In the genomic region with DNA sequence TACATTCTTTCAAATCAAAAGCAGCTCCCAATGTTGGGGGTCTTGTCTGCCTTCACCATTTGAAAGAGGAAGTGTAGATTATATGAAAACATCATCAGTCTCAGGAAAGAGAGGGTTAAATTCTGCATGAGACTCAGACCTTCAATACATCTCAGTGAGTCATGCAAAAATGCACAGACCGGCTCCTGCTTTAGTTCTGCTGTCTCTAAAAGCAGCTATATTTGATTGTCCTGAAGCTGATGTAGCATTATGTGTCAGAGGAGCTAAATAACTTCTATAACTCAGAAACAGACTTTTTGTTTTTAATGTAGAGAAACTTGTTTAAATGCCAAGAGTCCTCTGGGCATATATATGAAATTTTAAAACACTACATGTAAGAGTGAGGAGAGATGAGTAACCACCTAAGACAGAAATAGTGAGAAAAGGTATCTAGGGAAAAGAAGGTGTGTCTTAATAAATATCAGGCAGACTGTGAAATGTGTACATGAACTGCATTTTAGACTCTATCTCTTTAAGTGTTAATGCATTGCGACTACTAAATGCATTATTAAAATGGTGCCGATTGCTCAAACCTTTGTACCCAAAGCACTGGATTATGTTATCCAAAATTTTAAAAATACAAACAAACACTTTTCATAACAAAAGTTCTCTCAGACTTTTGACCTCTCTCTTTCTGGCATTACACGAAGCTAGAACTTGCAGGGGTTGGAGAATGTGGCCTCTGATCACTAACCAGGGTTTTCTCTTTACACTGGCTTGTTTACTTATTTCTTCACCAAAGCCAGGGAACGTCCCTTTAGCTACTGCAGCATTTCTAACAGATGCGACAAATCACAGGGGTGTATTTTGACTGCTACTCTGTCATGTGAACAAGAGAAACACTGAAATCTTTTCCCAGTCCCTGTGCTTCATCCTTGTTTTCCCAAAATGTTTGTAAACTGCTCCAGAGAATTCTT, we compare ENCODE assay signal across 13 cellular contexts.
DNase-seq lines count a peak whose midpoint lies in the region; ATAC-seq and TF ChIP-seq lines count a peak whose summit lies in the region.
"Had no signal": no experiment of that assay in that cellular context is flagged by ENCODE, and none has a peak within 500 bp of the region (broad histone marks: within the 10 kb centered on the region; RNA-seq: fewer than 3 reads in every experiment).

No MANE protein-coding gene starts in this region.

- peak; percentile 58 to 67 for TF ChIP-seq RAD21 in liver (IDR thresholded peaks at IDR 0.05)

- peaks cover 24% of the 10 kb centered on the region for H3K4me1 Mint-ChIP-seq in Caco-2 (ENCODE audit: low read depth, unreplicated experiment)
- H3K4me1 Mint-ChIP-seq: activated naive CD8-positive, alpha-beta T cell treated with anti-CD3 and anti-CD28 coated beads for 36 hours; IgD-negative memory B cell had no signal

- peak overlapping the region in 1 of 2 donors; percentile 52 for H3K9ac ChIP-seq in liver (ENCODE audit: low read depth in 1 of 2, low read length in 2 of 2)

- DNase-seq in Caco-2: peak in 1 of 2 experiments; percentile 36
- peak; percentile 58 for DNase-seq in HuH-7.5 (ENCODE audit: low spot score)
- peak; percentile 34 to 55 for DNase-seq in cardiac fibroblast (ENCODE audit: low read depth in 2 of 2)
- DNase-seq in posterior vena cava (ENCODE audit: low spot score): no peak
- DNase-seq in cerebellar nuclear complex (lab: John Stamatoyannopoulos, UW): no peak
- no peak for DNase-seq in NCI-H1048 (lab: John Stamatoyannopoulos, UW)
- DNase-seq: activated naive CD8-positive, alpha-beta T cell treated with anti-CD3 and anti-CD28 coated beads for 36 hours; NCI-H2029 treated with DMSO at 0.1 percent for 48 hours; T-helper 2 cell had no signal

- CTCF ChIA-PET in Caco-2 (lab: Charles Lee): no interaction called here

- intact Hi-C loops in Caco-2 (cut with micrococcal nuclease; ENCODE audit: unreplicated experiment): loop anchor here (1.0 kb wide), 1 partner anchor 14 kb away; no protein-coding TSS in a partner anchor
- intact Hi-C loops in posterior vena cava (cut with DNase I): no loop called here

- WGBS in liver: 26% methylated on average over 6 of the region's 6 CpGs

- no peaks in the 10 kb centered on the region for H3K27me3 Mint-ChIP-seq in Caco-2 (ENCODE audit: insufficient read depth, unreplicated experiment)
- H3K27me3 Mint-ChIP-seq: activated naive CD8-positive, alpha-beta T cell treated with anti-CD3 and anti-CD28 coated beads for 36 hours; IgD-negative memory B cell had no signal

- H3K4me3 ChIP-seq in Caco-2 (ENCODE audit: low read depth, low read length) (no peak overlapping the region), cardiac fibroblast (replicated peaks in 1 of 2; ENCODE audit: low read depth in 2 of 2, low read length in 2 of 2) (no peak overlapping the region), liver (ENCODE audit: low read depth in 1 of 3, low read length in 3 of 3) (no peak overlapping the region)

- H3K9me3 ChIP-seq in Caco-2 (no peaks in the 10 kb centered on the region), liver (ENCODE audit: control insufficient read depth in 4 of 4, low read length in 3 of 4) (no peaks in the 10 kb centered on the region)

- peak overlapping the region; percentile 66 for H3K27ac Mint-ChIP-seq in Caco-2 (ENCODE audit: unreplicated experiment)
- H3K27ac Mint-ChIP-seq: activated naive CD8-positive, alpha-beta T cell treated with anti-CD3 and anti-CD28 coated beads for 36 hours; CD14-positive monocyte; IgD-negative memory B cell had no signal

- H3K4me1 ChIP-seq in Caco-2 (peaks cover 23% of the 10 kb centered on the region), liver (ENCODE audit: control insufficient read depth in 4 of 4, insufficient read depth in 4 of 4, low read length in 3 of 4) (peaks cover 5 to 30% (median 26%) of the 10 kb centered on the region in 4 donors)

- TF ChIP-seq CTCF in Caco-2 (IDR thresholded peaks at IDR 0.05; ENCODE audit: insufficient read depth in 1 of 2, low read depth in 1 of 2, low read length in 1 of 2, severe bottlenecking in 1 of 2, unreplicated experiment in 1 of 2) (no peak), cardiac fibroblast (IDR thresholded peaks at IDR 0.05; ENCODE audit: low read depth, low read length) (no peak), liver (IDR thresholded peaks at IDR 0.05; ENCODE audit: low read depth, low read length, missing input control) (no peak)

- no peaks in the 10 kb centered on the region for H3K36me3 ChIP-seq in Caco-2 (ENCODE audit: control insufficient read depth, insufficient read depth, low read length)
- no peaks in the 10 kb centered on the region for H3K36me3 ChIP-seq in liver (ENCODE audit: control insufficient read depth in 4 of 4, insufficient read depth in 3 of 4, low read depth in 1 of 4, low read length in 3 of 4)

- peak overlapping the region; percentile 43 for H3K4me3 Mint-ChIP-seq in Caco-2 (ENCODE audit: unreplicated experiment)
- H3K4me3 Mint-ChIP-seq: activated naive CD8-positive, alpha-beta T cell treated with anti-CD3 and anti-CD28 coated beads for 36 hours; CD14-positive monocyte; IgD-negative memory B cell had no signal

- BruUV-seq in Caco-2 (replicated peaks; lab: Mats Ljungman, UMichigan): no TSS peak

- peak overlapping the region; percentile 67 to 78 for H3K27ac ChIP-seq in liver (ENCODE audit: low read depth in 1 of 2, low read length in 2 of 2)

- POLR2A ChIA-PET in Caco-2 (lab: Charles Lee): no interaction called here

- no peaks in the 10 kb centered on the region for H3K9me3 Mint-ChIP-seq in Caco-2 (ENCODE audit: unreplicated experiment)
- H3K9me3 Mint-ChIP-seq: activated naive CD8-positive, alpha-beta T cell treated with anti-CD3 and anti-CD28 coated beads for 36 hours; IgD-negative memory B cell had no signal

- H3K36me3 Mint-ChIP-seq in Caco-2 (ENCODE audit: insufficient read depth, unreplicated experiment): peaks cover 13% of the 10 kb centered on the region

- no peak for ATAC-seq in GM21381 (IDR thresholded peaks at IDR 0.05; ENCODE audit: unreplicated experiment)

- H3K27me3 ChIP-seq in Caco-2 (replicated peaks; ENCODE audit: control insufficient read depth, insufficient read depth, low read length) (no peaks in the 10 kb centered on the region), liver (ENCODE audit: control insufficient read depth in 4 of 4, insufficient read depth in 4 of 4, low read length in 3 of 4) (no peaks in the 10 kb centered on the region)

TF ChIP-seq in liver, 16 proteins besides CTCF, POLR2A, EP300 and RAD21 (continues in another document):
- TF ChIP-seq SP1 (IDR thresholded peaks at IDR 0.05): peak; percentile 97
- peak; percentile 65 for TF ChIP-seq HNF4G (IDR thresholded peaks at IDR 0.05)
- TF ChIP-seq, protein P1, sequence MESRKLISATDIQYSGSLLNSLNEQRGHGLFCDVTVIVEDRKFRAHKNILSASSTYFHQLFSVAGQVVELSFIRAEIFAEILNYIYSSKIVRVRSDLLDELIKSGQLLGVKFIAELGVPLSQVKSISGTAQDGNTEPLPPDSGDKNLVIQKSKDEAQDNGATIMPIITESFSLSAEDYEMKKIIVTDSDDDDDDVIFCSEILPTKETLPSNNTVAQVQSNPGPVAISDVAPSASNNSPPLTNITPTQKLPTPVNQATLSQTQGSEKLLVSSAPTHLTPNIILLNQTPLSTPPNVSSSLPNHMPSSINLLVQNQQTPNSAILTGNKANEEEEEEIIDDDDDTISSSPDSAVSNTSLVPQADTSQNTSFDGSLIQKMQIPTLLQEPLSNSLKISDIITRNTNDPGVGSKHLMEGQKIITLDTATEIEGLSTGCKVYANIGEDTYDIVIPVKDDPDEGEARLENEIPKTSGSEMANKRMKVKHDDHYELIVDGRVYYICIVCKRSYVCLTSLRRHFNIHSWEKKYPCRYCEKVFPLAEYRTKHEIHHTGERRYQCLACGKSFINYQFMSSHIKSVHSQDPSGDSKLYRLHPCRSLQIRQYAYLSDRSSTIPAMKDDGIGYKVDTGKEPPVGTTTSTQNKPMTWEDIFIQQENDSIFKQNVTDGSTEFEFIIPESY (IDR thresholded peaks at IDR 0.05): peak; percentile 88
- TF ChIP-seq NR2F2 (IDR thresholded peaks at IDR 0.05): peak; percentile 57
- TF ChIP-seq TAF1 (conservative IDR thresholded peaks at IDR 0.05): peak; percentile 14
- TF ChIP-seq, protein P2, sequence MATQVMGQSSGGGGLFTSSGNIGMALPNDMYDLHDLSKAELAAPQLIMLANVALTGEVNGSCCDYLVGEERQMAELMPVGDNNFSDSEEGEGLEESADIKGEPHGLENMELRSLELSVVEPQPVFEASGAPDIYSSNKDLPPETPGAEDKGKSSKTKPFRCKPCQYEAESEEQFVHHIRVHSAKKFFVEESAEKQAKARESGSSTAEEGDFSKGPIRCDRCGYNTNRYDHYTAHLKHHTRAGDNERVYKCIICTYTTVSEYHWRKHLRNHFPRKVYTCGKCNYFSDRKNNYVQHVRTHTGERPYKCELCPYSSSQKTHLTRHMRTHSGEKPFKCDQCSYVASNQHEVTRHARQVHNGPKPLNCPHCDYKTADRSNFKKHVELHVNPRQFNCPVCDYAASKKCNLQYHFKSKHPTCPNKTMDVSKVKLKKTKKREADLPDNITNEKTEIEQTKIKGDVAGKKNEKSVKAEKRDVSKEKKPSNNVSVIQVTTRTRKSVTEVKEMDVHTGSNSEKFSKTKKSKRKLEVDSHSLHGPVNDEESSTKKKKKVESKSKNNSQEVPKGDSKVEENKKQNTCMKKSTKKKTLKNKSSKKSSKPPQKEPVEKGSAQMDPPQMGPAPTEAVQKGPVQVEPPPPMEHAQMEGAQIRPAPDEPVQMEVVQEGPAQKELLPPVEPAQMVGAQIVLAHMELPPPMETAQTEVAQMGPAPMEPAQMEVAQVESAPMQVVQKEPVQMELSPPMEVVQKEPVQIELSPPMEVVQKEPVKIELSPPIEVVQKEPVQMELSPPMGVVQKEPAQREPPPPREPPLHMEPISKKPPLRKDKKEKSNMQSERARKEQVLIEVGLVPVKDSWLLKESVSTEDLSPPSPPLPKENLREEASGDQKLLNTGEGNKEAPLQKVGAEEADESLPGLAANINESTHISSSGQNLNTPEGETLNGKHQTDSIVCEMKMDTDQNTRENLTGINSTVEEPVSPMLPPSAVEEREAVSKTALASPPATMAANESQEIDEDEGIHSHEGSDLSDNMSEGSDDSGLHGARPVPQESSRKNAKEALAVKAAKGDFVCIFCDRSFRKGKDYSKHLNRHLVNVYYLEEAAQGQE (IDR thresholded peaks at IDR 0.05): peak; percentile 88
- TF ChIP-seq GABPA (IDR thresholded peaks at IDR 0.05 in 1 of 2, conservative IDR thresholded peaks at IDR 0.05 in 1 of 2): peak in 1 of 2 donors; percentile 8
- TF ChIP-seq FOXA1 (IDR thresholded peaks at IDR 0.05): peak; percentile 100
- peak; percentile 100 for TF ChIP-seq FOXA2 (IDR thresholded peaks at IDR 0.05)
- TF ChIP-seq, protein P3, sequence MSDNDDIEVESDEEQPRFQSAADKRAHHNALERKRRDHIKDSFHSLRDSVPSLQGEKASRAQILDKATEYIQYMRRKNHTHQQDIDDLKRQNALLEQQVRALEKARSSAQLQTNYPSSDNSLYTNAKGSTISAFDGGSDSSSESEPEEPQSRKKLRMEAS (IDR thresholded peaks at IDR 0.05): peak; percentile 64
- TF ChIP-seq RXRA (IDR thresholded peaks at IDR 0.05): peak; percentile 82 to 93

Comparison
In these comparisons a context has a peak if more than half of its experiments do, and no peak if none do; other contexts are left out.
1. DNase-seq: peak in HuH-7.5 (single experiment) and cardiac fibroblast (2 of 2); none in posterior vena cava (single experiment), cerebellar nuclear complex (0 of 2) and NCI-H1048 (single experiment).